ENCODE assay signal across 20 cellular contexts in the genomic region with DNA sequence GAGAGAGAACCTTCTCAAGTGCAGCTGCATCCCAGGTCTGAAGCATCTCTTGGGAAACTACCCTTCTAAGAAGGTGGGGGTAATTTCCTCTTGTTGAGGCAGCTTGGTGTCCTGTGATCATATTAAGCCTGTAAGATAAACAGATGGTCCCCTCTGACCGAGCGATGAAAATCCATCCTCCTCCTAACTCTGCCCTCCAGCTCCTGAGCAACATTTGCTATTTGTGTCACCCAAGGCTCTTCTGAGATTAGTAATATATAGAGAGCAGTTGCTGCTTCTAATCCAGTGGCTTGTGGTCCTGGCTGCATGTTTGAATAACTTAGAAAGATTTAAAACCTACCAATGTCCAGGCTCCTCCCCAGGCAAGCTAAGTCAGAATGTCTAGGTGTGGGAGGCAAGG.
DNase-seq lines count a peak whose midpoint lies in the region; ATAC-seq and TF ChIP-seq lines count a peak whose summit lies in the region.
"Had no signal": no experiment of that assay in that cellular context is flagged by ENCODE, and none has a peak within 500 bp of the region (broad histone marks: within the 10 kb centered on the region; RNA-seq: fewer than 3 reads in every experiment).

No MANE protein-coding gene starts in this region.

- ATAC-seq in HG02759 (IDR thresholded peaks at IDR 0.05; ENCODE audit: unreplicated experiment): no peak
- ATAC-seq: K562, SK-N-SH treated with all-trans-retinoic acid at 6 μM for 48 hours had no signal

- peaks cover 42% of the 10 kb centered on the region for H3K4me1 Mint-ChIP-seq in CD14-positive monocyte

- H3K27me3 Mint-ChIP-seq in CD14-positive monocyte (ENCODE audit: low read depth in 3 of 3): peaks cover 0 to 2% (median 0%) of the 10 kb centered on the region in 3 donors
- H3K27me3 Mint-ChIP-seq: CD4-positive, alpha-beta T cell had no signal

- H3K9me3 Mint-ChIP-seq in CD14-positive monocyte: peaks cover 0 to 10% (median 7%) of the 10 kb centered on the region in 7 donors

- DNase-seq in CD14-positive monocyte (ENCODE audit: low spot score) (no peak), DMS 273 treated with DMSO at 0.1 percent for 48 hours (lab: John Stamatoyannopoulos, UW) (peak; percentile 48), NCI-H82 (lab: John Stamatoyannopoulos, UW) (peak; percentile 93), myocyte (ENCODE audit: low read depth) (peak; percentile 71), COLO829 (ENCODE audit: low spot score) (no peak)
- DNase-seq in activated CD4-positive, alpha-beta T cell treated with anti-CD3 and anti-CD28 coated beads, Interleukin-2, amount 50 U/mL, for 1 hour: no peak
- DNase-seq: CD4-positive, alpha-beta T cell; COR-L47; DND-41; NCI-H1092; NCI-H1417 treated with DMSO at 0.1 percent for 48 hours; NCI-H187; NCI-H2081 treated with DMSO at 0.1 percent for 48 hours; NCI-H526; Peyer's patch; SHP77 treated with DMSO at 0.1 percent for 48 hours; T-helper 2 cell had no signal

- no peak overlapping the region for H3K4me3 Mint-ChIP-seq in CD14-positive monocyte
- H3K4me3 Mint-ChIP-seq: CD4-positive, alpha-beta T cell had no signal

- TF ChIP-seq CTCF in CD14-positive monocyte (IDR thresholded peaks at IDR 0.05): no peak

- H3K36me3 Mint-ChIP-seq in CD14-positive monocyte: peaks cover 27 to 37% of the 10 kb centered on the region in 2 donors

- intact Hi-C loops in CD14-positive monocyte (cut with micrococcal nuclease): no loop called here

- H3K27ac Mint-ChIP-seq in CD14-positive monocyte: peak overlapping the region; percentile 80 to 94 (median 90)
- H3K27ac Mint-ChIP-seq: CD4-positive, alpha-beta T cell had no signal

Comparison
In these comparisons a context has a peak if more than half of its experiments do, and no peak if none do; other contexts are left out.
1. DNase-seq: peak in DMS 273 treated with DMSO at 0.1 percent for 48 hours (single experiment), NCI-H82 (single experiment) and myocyte (single experiment); none in CD14-positive monocyte (single experiment), COLO829 (single experiment) and activated CD4-positive, alpha-beta T cell treated with anti-CD3 and anti-CD28 coated beads, Interleukin-2, amount 50 U/mL, for 1 hour (single experiment).